In the genomic region with DNA sequence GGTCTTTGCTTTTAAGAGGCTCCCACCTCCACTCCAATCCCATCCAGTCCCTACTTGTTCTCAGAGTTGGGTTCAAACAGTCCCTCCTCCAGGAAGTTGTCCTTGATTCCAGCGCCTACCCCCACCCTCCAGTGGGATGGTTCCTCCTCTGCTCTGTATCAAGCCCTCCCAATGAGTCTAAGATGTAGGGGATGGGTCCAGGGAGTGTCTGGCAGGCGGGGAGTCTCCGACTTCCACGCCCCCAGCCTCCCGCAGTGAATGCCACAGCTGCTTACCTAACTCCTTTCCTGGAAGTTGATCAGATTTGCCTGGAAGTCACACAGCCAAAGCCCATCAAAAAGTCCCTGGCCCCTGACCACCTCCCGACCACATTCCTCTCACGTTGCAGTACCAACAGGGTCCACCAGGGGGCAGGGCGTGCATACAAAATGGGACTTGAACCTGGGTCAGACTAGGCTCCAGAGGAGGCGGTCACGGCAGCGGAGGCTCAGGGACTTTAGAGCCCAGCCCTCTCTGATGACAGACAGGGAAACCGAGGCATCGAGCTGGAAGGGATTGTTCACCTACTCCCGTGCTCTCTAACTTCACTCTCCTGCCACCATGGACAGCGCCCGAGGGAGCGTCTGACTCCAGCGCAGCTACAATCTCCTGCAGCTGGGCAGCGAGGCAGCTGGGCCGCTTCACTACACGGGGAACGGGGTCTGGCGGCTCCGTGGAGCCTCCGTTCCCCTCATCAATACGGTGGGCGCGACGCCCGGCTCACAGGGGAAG, we compare ENCODE assay signal across 8 cellular contexts. TPM values are rescaled to one million over a fixed set of nuclear protein-coding genes. Genes with fewer than 3 reads are reported as not detected.
DNase-seq lines count a peak whose midpoint lies in the region; ATAC-seq and TF ChIP-seq lines count a peak whose summit lies in the region.

No MANE protein-coding gene starts in this region.

- no peak overlapping the region for H3K27ac ChIP-seq in coronary artery

- TF ChIP-seq CTCF in coronary artery (IDR thresholded peaks at IDR 0.05), result peak; percentile 70

- DNase-seq in AML-193 (lab: John Stamatoyannopoulos, UW) (peak; percentile 15 to 23), NCI-H2171 treated with DMSO at 0.1 percent for 48 hours (lab: John Stamatoyannopoulos, UW) (peak; percentile 65), coronary artery (ENCODE audit: low spot score) (no peak), left lobe of liver (ENCODE audit: low spot score) (peak; percentile 71)
- DNase-seq in activated CD4-positive, alpha-beta T cell treated with anti-CD3 and anti-CD28 coated beads for 48 hours, result peak; percentile 85
- DNase-seq in stimulated activated CD4-positive, alpha-beta T cell treated with anti-CD3 and anti-CD28 coated beads, Interleukin-4, amount 100 ng/mL, for 24 hours, result peak; percentile 79

- ATAC-seq in GM21423 (IDR thresholded peaks at IDR 0.05; ENCODE audit: unreplicated experiment) (peak; percentile 36), left lobe of liver (peak; percentile 79), GM21576 (IDR thresholded peaks at IDR 0.05; ENCODE audit: unreplicated experiment) (no peak)

- peak overlapping the region; percentile 33 for H3K4me3 ChIP-seq in coronary artery

RNA-seq across cellular contexts. Expression of a gene that starts 25.0 kb away (rescaled TPM):
- 4.1 TPM for total RNA-seq in left lobe of liver
